In the genomic region with DNA sequence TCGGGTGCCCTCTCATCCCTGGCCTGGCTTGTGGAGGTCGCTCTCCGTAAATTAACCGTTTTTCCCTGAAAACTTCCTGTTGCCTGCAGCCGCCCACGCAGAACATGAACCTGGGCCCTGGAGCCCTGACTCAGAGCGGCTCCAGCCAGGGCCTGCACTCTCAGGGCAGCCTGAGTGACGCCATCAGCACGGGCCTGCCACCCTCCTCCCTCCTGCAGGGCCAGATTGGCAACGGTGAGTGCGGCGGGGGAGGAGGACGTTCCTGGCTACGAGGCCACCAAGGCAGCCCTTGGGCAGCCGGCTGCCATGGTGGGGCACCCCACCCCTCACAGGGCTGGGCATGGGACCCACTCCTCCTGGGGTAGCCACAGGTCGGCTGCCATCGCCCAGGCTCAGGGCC, we compare ENCODE assay signal across 22 cellular contexts. TPM values are rescaled to one million over a fixed set of nuclear protein-coding genes. Genes with fewer than 3 reads are reported as not detected.
A peak's percentile ranks its signal among the peaks of the same experiment; 100 is the strongest.
DNase-seq lines count a peak whose midpoint lies in the region; ATAC-seq and TF ChIP-seq lines count a peak whose summit lies in the region.
"Had no signal": no experiment of that assay in that cellular context is flagged by ENCODE, and none has a peak within 500 bp of the region (broad histone marks: within the 10 kb centered on the region; RNA-seq: fewer than 3 reads in every experiment).

No MANE protein-coding gene starts in this region.

- no peak for TF ChIP-seq CTCF in astrocyte of the spinal cord (IDR thresholded peaks at IDR 0.05; ENCODE audit: low read depth, low read length)

- no peak overlapping the region for H3K9ac ChIP-seq in skeletal muscle satellite cell (ENCODE audit: low read depth, low read length)

- no peaks in the 10 kb centered on the region for H3K9me3 ChIP-seq in skeletal muscle satellite cell (replicated peaks; ENCODE audit: low read length)
- H3K9me3 ChIP-seq: gastroesophageal sphincter, HAP-1, spleen, stomach had no signal

- in situ Hi-C loops in astrocyte of the spinal cord (cut with HindIII; ENCODE audit: low sequenced_read_pairs) = no loop called here

- DNase-seq in HK-2 (ENCODE audit: unreplicated experiment) = peak; percentile 92
- DNase-seq in astrocyte of the spinal cord (ENCODE audit: low read depth, low spot score) = peak; percentile 54
- DNase-seq in glomerular visceral epithelial cell (ENCODE audit: extremely low spot score) = peak; percentile 81
- DNase-seq in central memory CD4-positive, alpha-beta T cell = no peak
- DNase-seq in NCI-H2081 (lab: John Stamatoyannopoulos, UW) = no peak
- DNase-seq: activated effector memory CD4-positive, alpha-beta T cell treated with Interleukin-2 at 50 U/mL for 16 hours; CD4-positive, alpha-beta T cell; effector memory CD8-positive, alpha-beta T cell; midbrain; NCI-H1694 treated with DMSO at 0.1 percent for 48 hours; NCI-H524; OCI-M1; spleen; stomach; SW 1271; WERI-Rb-1 had no signal

- H3K36me3 ChIP-seq in skeletal muscle satellite cell (ENCODE audit: insufficient read depth, low read length) = peaks cover 42% of the 10 kb centered on the region

- H3K4me3 ChIP-seq in astrocyte of the spinal cord (ENCODE audit: low read depth, low read length) (no peak overlapping the region), skeletal muscle satellite cell (ENCODE audit: low read length) (peak overlapping the region; percentile 22)
- H3K4me3 ChIP-seq: gastroesophageal sphincter, GM12878, HAP-1, spleen, stomach had no signal

- H3K4me2 ChIP-seq in skeletal muscle satellite cell (ENCODE audit: low read length) = peak overlapping the region; percentile 76

- H3K4me1 ChIP-seq in skeletal muscle satellite cell (ENCODE audit: control insufficient read depth, insufficient read depth, low read length) = peaks cover 31% of the 10 kb centered on the region
- H3K4me1 ChIP-seq: HAP-1 had no signal

- ATAC-seq in HG02623 (IDR thresholded peaks at IDR 0.05; ENCODE audit: unreplicated experiment) = no peak
- ATAC-seq: effector memory CD8-positive, alpha-beta T cell; gastroesophageal sphincter; GM12878 had no signal

- no peaks in the 10 kb centered on the region for H3K27me3 ChIP-seq in skeletal muscle satellite cell (ENCODE audit: control insufficient read depth, insufficient read depth, low read length)
- H3K27me3 ChIP-seq: gastroesophageal sphincter, spleen, stomach had no signal

RNA-seq across cellular contexts. Expression of gene SS18L1, which starts 17.8 kb away (rescaled TPM):
- 9.2 and 12.9 TPM in 2 replicates for total RNA-seq in skeletal muscle satellite cell (2012; rRNA removed)

RNA-seq across cellular contexts. Expression of gene PSMA7, which starts 18.2 kb away (rescaled TPM):
- 491 and 513 TPM in 2 replicates for total RNA-seq in skeletal muscle satellite cell (2012; rRNA removed)

RNA-seq across cellular contexts. Expression of gene MTG2, which starts 21.5 kb away (rescaled TPM):
- total RNA-seq in skeletal muscle satellite cell (2012; rRNA removed) = 15.5 and 17.9 TPM in 2 replicates

RNA-seq across cellular contexts. Expression of gene LSM14B, which starts 39.1 kb away (rescaled TPM):
- total RNA-seq in skeletal muscle satellite cell (2012; rRNA removed) = 23.6 and 27.5 TPM in 2 replicates

RNA-seq across cellular contexts. Expression of gene HRH3, which starts 58.7 kb away (rescaled TPM):
- total RNA-seq in skeletal muscle satellite cell (2012; rRNA removed) = not detected in 2 replicates
- total RNA-seq: CD4-positive, alpha-beta T cell; gastroesophageal sphincter; GM12878; osteocyte; spleen; stomach had no signal

Comparison
In these comparisons a context has a peak if more than half of its experiments do, and no peak if none do; other contexts are left out.
1. DNase-seq: peak in HK-2 (single experiment), astrocyte of the spinal cord (single experiment) and glomerular visceral epithelial cell (single experiment); none in central memory CD4-positive, alpha-beta T cell (single experiment) and NCI-H2081 (0 of 2).